Comparison of ENCODE assay signal across 24 cellular contexts in the genomic region with DNA sequence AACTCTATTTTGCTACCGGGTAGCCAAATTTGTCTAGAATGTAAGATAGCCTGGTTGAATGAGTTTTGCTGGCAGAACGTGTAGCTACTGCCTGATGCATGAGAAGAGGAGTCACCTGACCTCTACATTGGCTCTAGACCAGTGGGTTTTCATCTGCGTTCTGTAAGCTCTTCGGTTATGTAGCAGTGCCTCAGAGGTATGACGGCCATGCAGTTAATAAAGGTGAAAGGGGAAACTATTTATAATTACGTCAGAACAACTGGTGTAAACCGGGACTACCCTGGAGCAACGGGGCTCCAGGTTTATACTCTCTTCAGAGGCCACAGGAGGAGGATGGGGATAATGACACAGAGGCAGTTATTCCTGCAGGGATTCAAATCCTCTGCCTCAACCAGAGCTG.
"Had no signal": no experiment of that assay in that cellular context is flagged by ENCODE, and none has a peak within 500 bp of the region (broad histone marks: within the 10 kb centered on the region; RNA-seq: fewer than 3 reads in every experiment).

No MANE protein-coding gene starts in this region.

- H3K27me3 ChIP-seq: heart right ventricle, pancreas, suprapubic skin, thyroid gland, uterus had no signal

- H3K4me1 Mint-ChIP-seq: endodermal cell, naive B cell, nephron had no signal

- H3K27ac Mint-ChIP-seq: endodermal cell, naive B cell, progenitor cell of endocrine pancreas, type B pancreatic cell had no signal

- FAIRE-seq: frontal cortex, pancreas had no signal

- DNase-seq: effector CD4-positive, alpha-beta T cell; endodermal cell; heart right ventricle; islet precursor cell; left cardiac atrium; left ventricle myocardium superior; midbrain; naive B cell; occipital lobe; pancreas; retina; stimulated activated CD4-positive, alpha-beta T cell treated with anti-CD3 and anti-CD28 coated beads, Interleukin-12 subunit alpha, Interleukin-12 subunit beta, amount 100 ng/mL, for 4 hours; stimulated activated naive CD4-positive, alpha-beta T cell treated with Interleukin-2 at 50 U/mL for 16 hours; uterus had no signal

- H3K9me3 Mint-ChIP-seq: endodermal cell, nephron had no signal

- H3K36me3 Mint-ChIP-seq: naive B cell, type B pancreatic cell had no signal

- H3K36me3 ChIP-seq: heart right ventricle, pancreas, suprapubic skin, thyroid gland, uterus had no signal

- H3K27ac ChIP-seq: coronary artery, pancreas, skin epidermis, suprapubic skin, thyroid gland had no signal

- ATAC-seq: left cardiac atrium, left ventricle myocardium superior, pancreas, sciatic nerve had no signal

- H3K4me3 ChIP-seq: coronary artery, heart right ventricle, lung, pancreas, skin epidermis, suprapubic skin, thyroid gland, uterus had no signal

- H3K4me1 ChIP-seq: pancreas, suprapubic skin, thyroid gland, uterus had no signal

- H3K9me3 ChIP-seq: heart right ventricle, pancreas, suprapubic skin, thyroid gland, uterus had no signal

- H3K4me3 Mint-ChIP-seq: endodermal cell, naive B cell, nephron, type B pancreatic cell had no signal

- H3K27me3 Mint-ChIP-seq: naive B cell, progenitor cell of endocrine pancreas, type B pancreatic cell had no signal
